ENCODE assay signal across 8 cellular contexts in the genomic region with DNA sequence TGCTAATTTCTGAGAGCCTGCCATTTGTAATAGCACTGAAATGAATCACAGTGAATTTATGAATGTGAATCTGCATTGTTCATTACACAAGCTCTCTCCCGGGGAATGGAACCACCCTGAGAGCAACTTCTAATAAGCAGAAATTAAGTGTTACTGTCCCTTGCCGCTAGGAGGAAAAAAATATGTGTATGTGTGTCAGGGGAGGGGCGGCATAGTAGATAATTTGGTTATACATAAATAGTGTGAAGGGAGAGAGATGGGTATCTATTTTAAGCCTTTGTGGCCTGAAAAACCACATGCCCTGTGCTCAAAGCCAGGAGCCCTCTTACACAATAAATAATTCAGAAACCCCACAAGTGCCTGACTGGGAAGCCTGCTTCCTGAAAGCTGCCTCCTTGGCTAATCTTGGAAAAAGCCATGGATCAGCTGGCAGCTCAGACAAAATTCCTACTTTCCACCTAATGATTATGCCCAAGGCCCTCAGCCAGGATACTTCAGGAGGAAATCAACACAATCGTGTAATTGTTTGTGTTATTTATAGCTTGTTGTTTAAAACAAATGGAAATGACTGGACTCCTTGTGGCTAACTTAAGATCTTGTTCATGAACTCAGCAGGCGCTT.
DNase-seq lines count a peak whose midpoint lies in the region; ATAC-seq and TF ChIP-seq lines count a peak whose summit lies in the region.

No MANE protein-coding gene starts in this region.

- WGBS in stomach, 5 donors, result 38 to 59% (median 45%) methylated on average over 5 of the region's 5 CpGs

- no peaks in the 10 kb centered on the region for H3K9me3 ChIP-seq in stomach

- no peak for TF ChIP-seq EP300 in stomach (IDR thresholded peaks at IDR 0.05)

- H3K4me3 ChIP-seq in retinal pigment epithelial cell (ENCODE audit: low read length) (no peak overlapping the region), stomach (no peak overlapping the region)

- TF ChIP-seq CTCF in retinal pigment epithelial cell (conservative IDR thresholded peaks at IDR 0.05; ENCODE audit: low read depth, low read length) (peak; percentile 7), stomach (IDR thresholded peaks at IDR 0.05) (peak in 1 of 7 experiments; percentile 5), GM10266 (IDR thresholded peaks at IDR 0.05; ENCODE audit: control insufficient read depth, insufficient read depth, low read depth, missing control alignments) (no peak)

- intact Hi-C loops in stomach (cut with DNase I; ENCODE audit: low total_unique reads), result no loop called here

- no peaks in the 10 kb centered on the region for H3K36me3 ChIP-seq in stomach

- no peaks in the 10 kb centered on the region for H3K27me3 ChIP-seq in stomach

- DNase-seq in Kasumi-1 (lab: John Stamatoyannopoulos, UW), result peak; percentile 79 to 81
- DNase-seq in dermis blood vessel endothelial cell, result peak; percentile 95
- peak; percentile 43 for DNase-seq in retinal pigment epithelial cell (ENCODE audit: low read depth)
- DNase-seq in stomach, result no peak
- no peak for DNase-seq in stimulated activated CD4-positive, alpha-beta T cell treated with anti-CD3 and anti-CD28 coated beads, Interleukin-1b, Interleukin-23, amount 100 ng/mL, for 48 hours
- DNase-seq in activated CD4-positive, CD25-positive, alpha-beta regulatory T cell (lab: John Stamatoyannopoulos, UW), result no peak
- no peak for DNase-seq in GM10266 (ENCODE audit: extremely low spot score)

- peak overlapping the region in 2 of 5 donors; percentile 1 to 39 for H3K27ac ChIP-seq in stomach

- peaks cover 0 to 23% (median 15%) of the 10 kb centered on the region in 4 donors for H3K4me1 ChIP-seq in stomach

- ATAC-seq in GM19324 (IDR thresholded peaks at IDR 0.05; ENCODE audit: low FRiP score, unreplicated experiment), result peak; percentile 61

- no peak for TF ChIP-seq POLR2A in stomach (IDR thresholded peaks at IDR 0.05)

Comparison
In these comparisons a context has a peak if more than half of its experiments do, and no peak if none do; other contexts are left out.
1. DNase-seq: peak in Kasumi-1 (2 of 2), dermis blood vessel endothelial cell (single experiment) and retinal pigment epithelial cell (single experiment); none in stomach (single experiment), stimulated activated CD4-positive, alpha-beta T cell treated with anti-CD3 and anti-CD28 coated beads, Interleukin-1b, Interleukin-23, amount 100 ng/mL, for 48 hours (single experiment), activated CD4-positive, CD25-positive, alpha-beta regulatory T cell (0 of 4) and GM10266 (single experiment).